Comparison of ENCODE assay signal across 8 cellular contexts in genomic region chr5:172837640-172838039, GRCh38. TPM values are rescaled to one million over a fixed set of nuclear protein-coding genes. Genes with fewer than 3 reads are reported as not detected.
A peak's percentile ranks its signal among the peaks of the same experiment; 100 is the strongest.
DNase-seq lines count a peak whose midpoint lies in the region; ATAC-seq and FAIRE-seq lines count a peak whose summit lies in the region.

No MANE protein-coding gene starts in this region.

- H3K4ac ChIP-seq in neuronal stem cell (ENCODE audit: low read length): no peak overlapping the region

- H3K23ac ChIP-seq in neuronal stem cell (ENCODE audit: low read depth, low read length, poor library complexity): no peak overlapping the region

- H3K36me3 ChIP-seq in neuronal stem cell (replicated peaks in 1 of 2; ENCODE audit: control insufficient read depth in 2 of 2, insufficient read depth in 2 of 2, low read length in 2 of 2): peaks cover 3 to 41% of the 10 kb centered on the region in 2 donors

- peak overlapping the region; percentile 60 for H3K4me3 Mint-ChIP-seq in activated CD8-positive, alpha-beta T cell treated with anti-CD3 and anti-CD28 coated beads, Interleukin-2, amount 10 ng/mL, durations not matched to agents 7 days and 5 days

- H3K9me3 ChIP-seq in neuronal stem cell (replicated peaks in 1 of 2; ENCODE audit: control insufficient read depth in 2 of 2, insufficient read depth in 1 of 2, low read depth in 1 of 2, low read length in 2 of 2): no peaks in the 10 kb centered on the region

- POLR2A ChIA-PET in activated CD8-positive, alpha-beta T cell treated with anti-CD3 and anti-CD28 coated beads, Interleukin-2, amount 10 ng/mL, durations not matched to agents 7 days and 5 days (lab: Charles Lee): interaction anchor here (0.8 kb wide), 1 partner anchor 67 kb away, joined by 4 read pairs; the partner anchor contains the start of gene DUSP1

- no peak overlapping the region for H3K14ac ChIP-seq in neuronal stem cell (ENCODE audit: low read length)

- H2BK12ac ChIP-seq in neuronal stem cell (ENCODE audit: low read length): no peak overlapping the region

- H3K9ac ChIP-seq in neuronal stem cell (ENCODE audit: low read depth, low read length, poor library complexity): no peak overlapping the region

- no peak overlapping the region for H3K4me3 ChIP-seq in neuronal stem cell (ENCODE audit: low read length in 2 of 2)

- H3K27me3 ChIP-seq in neuronal stem cell (ENCODE audit: control insufficient read depth in 3 of 3, insufficient read depth in 3 of 3, low read depth in 1 of 3, low read length in 3 of 3): no peaks in the 10 kb centered on the region

- no peak overlapping the region for H2AK5ac ChIP-seq in neuronal stem cell (ENCODE audit: low read depth, low read length)

- no peaks in the 10 kb centered on the region for H3K79me1 ChIP-seq in neuronal stem cell (ENCODE audit: low read depth, low read length)

- no peaks in the 10 kb centered on the region for H3K9me3 Mint-ChIP-seq in activated CD8-positive, alpha-beta T cell treated with anti-CD3 and anti-CD28 coated beads, Interleukin-2, amount 10 ng/mL, durations not matched to agents 7 days and 5 days (ENCODE audit: insufficient read depth)

- no peak overlapping the region for H2AFZ ChIP-seq in neuronal stem cell (ENCODE audit: low read length)

- peaks cover 13% of the 10 kb centered on the region for H3K36me3 Mint-ChIP-seq in activated CD8-positive, alpha-beta T cell treated with anti-CD3 and anti-CD28 coated beads, Interleukin-2, amount 10 ng/mL, durations not matched to agents 7 days and 5 days (ENCODE audit: low read depth)

- no peak overlapping the region for H4K91ac ChIP-seq in neuronal stem cell (ENCODE audit: low read depth, low read length, poor library complexity)

- H3K18ac ChIP-seq in neuronal stem cell (ENCODE audit: low read length): no peak overlapping the region

- H2BK120ac ChIP-seq in neuronal stem cell (ENCODE audit: low read depth, low read length): no peak overlapping the region

- peaks cover 42% of the 10 kb centered on the region for H3K4me1 Mint-ChIP-seq in activated CD8-positive, alpha-beta T cell treated with anti-CD3 and anti-CD28 coated beads, Interleukin-2, amount 10 ng/mL, durations not matched to agents 7 days and 5 days (ENCODE audit: low read depth)

- H3K27ac Mint-ChIP-seq in activated CD8-positive, alpha-beta T cell treated with anti-CD3 and anti-CD28 coated beads, Interleukin-2, amount 10 ng/mL, durations not matched to agents 7 days and 5 days: peak overlapping the region; percentile 90

- H3K27ac ChIP-seq in neuronal stem cell (replicated peaks; ENCODE audit: low read length): no peak overlapping the region

- CTCF ChIA-PET in activated CD8-positive, alpha-beta T cell treated with anti-CD3 and anti-CD28 coated beads, Interleukin-2, amount 10 ng/mL, durations not matched to agents 7 days and 5 days (lab: Charles Lee): interaction anchor here (0.7 to 3.4 kb wide), 5 partner anchors 30 to 123 kb away, joined by 4 to 25 read pairs (median 6); partner anchors contain the start of gene DUSP1

- no peaks in the 10 kb centered on the region for H3K27me3 Mint-ChIP-seq in activated CD8-positive, alpha-beta T cell treated with anti-CD3 and anti-CD28 coated beads, Interleukin-2, amount 10 ng/mL, durations not matched to agents 7 days and 5 days (ENCODE audit: low read depth)

- H2BK15ac ChIP-seq in neuronal stem cell (ENCODE audit: low read length): no peak overlapping the region

- peak; percentile 68 for DNase-seq in GM18507 (ENCODE audit: extremely low spot score, insufficient read length, low read depth)
- peak; percentile 94 for DNase-seq in KG1 (lab: John Stamatoyannopoulos, UW)
- DNase-seq in activated CD8-positive, alpha-beta T cell treated with anti-CD3 and anti-CD28 coated beads, Interleukin-2, amount 10 ng/mL, durations not matched to agents 7 days and 5 days: peak; percentile 74
- DNase-seq in medulla oblongata (ENCODE audit: extremely low spot score): peak; percentile 60
- no peak for DNase-seq in neuronal stem cell (ENCODE audit: low spot score)
- no peak for DNase-seq in AG08395 (ENCODE audit: low spot score)
- no peak for DNase-seq in mesenteric fat pad (ENCODE audit: low spot score)

- WGBS in neuronal stem cell (ENCODE audit: extremely low coverage in 2 of 2, insufficient read length in 2 of 2, insufficient replicate concordance in 1 of 2), 2 donors: no CpG with 5 or more reads among the region's 7 CpGs

- FAIRE-seq in GM18507 (lab: Jason Lieb, UNC): peak; percentile 95

- ATAC-seq in GM21526 (IDR thresholded peaks at IDR 0.05; ENCODE audit: low FRiP score, unreplicated experiment): peak; percentile 77
- ATAC-seq in activated CD8-positive, alpha-beta T cell treated with anti-CD3 and anti-CD28 coated beads, Interleukin-2, amount 10 ng/mL, durations not matched to agents 7 days and 5 days: peak; percentile 54

- no peak overlapping the region for H2BK5ac ChIP-seq in neuronal stem cell (ENCODE audit: low read length)

- H3K4me2 ChIP-seq in neuronal stem cell (ENCODE audit: insufficient read depth, low read length, poor library complexity, severe bottlenecking): no peak overlapping the region

- H3K4me1 ChIP-seq in neuronal stem cell (ENCODE audit: control insufficient read depth in 2 of 2, insufficient read depth in 1 of 2, low read depth in 1 of 2, low read length in 2 of 2): peaks cover 0 to 24% of the 10 kb centered on the region in 2 donors

- no peak overlapping the region for H4K8ac ChIP-seq in neuronal stem cell (ENCODE audit: low read depth, low read length)

RNA-seq across cellular contexts. Expression of gene ERGIC1, which starts 3.6 kb away (rescaled TPM):
- total RNA-seq in activated CD8-positive, alpha-beta T cell treated with anti-CD3 and anti-CD28 coated beads, Interleukin-2, amount 10 ng/mL, durations not matched to agents 7 days and 5 days: 10 to 100 TPM; 50.4 to 52.7 TPM
- polyA plus RNA-seq in neuronal stem cell (2013, experiment 1 of 2): 73.5 TPM
- 73.3 TPM for polyA plus RNA-seq in neuronal stem cell (2013, experiment 2 of 2)
- total RNA-seq in mesenteric fat pad: 201 TPM

Comparison
In these comparisons a context has a peak if more than half of its experiments do, and no peak if none do; other contexts are left out.
1. DNase-seq: peak in GM18507 (single experiment), KG1 (single experiment), activated CD8-positive, alpha-beta T cell treated with anti-CD3 and anti-CD28 coated beads, Interleukin-2, amount 10 ng/mL, durations not matched to agents 7 days and 5 days (single experiment) and medulla oblongata (single experiment); none in neuronal stem cell (single experiment), AG08395 (single experiment) and mesenteric fat pad (single experiment).